In genomic region chr12:132214906-132215643, GRCh38 we compare ENCODE assay signal across 1 cellular context.
TF ChIP-seq lines count a peak whose summit lies in the region.

No MANE protein-coding gene starts in this region.

TF ChIP-seq in WTC11, 78 proteins besides CTCF, POLR2A, EP300 and RAD21:
- TF ChIP-seq ATF3 (CRISPR knock-in tag; conservative IDR thresholded peaks at IDR 0.05) = no peak
- TF ChIP-seq ARID4B (CRISPR knock-in tag; IDR thresholded peaks at IDR 0.05; ENCODE audit: borderline replicate concordance) = no peak
- TF ChIP-seq IRF2 (CRISPR knock-in tag; IDR thresholded peaks at IDR 0.05; ENCODE audit: borderline replicate concordance, low read depth) = no peak
- no peak for TF ChIP-seq SMAD3 (CRISPR knock-in tag; IDR thresholded peaks at IDR 0.05; ENCODE audit: borderline replicate concordance)
- no peak for TF ChIP-seq NR1H2 (CRISPR knock-in tag; IDR thresholded peaks at IDR 0.05)
- TF ChIP-seq ZMAT4 (CRISPR knock-in tag; IDR thresholded peaks at IDR 0.05) = no peak
- no peak for TF ChIP-seq USF1 (CRISPR knock-in tag; IDR thresholded peaks at IDR 0.05)
- TF ChIP-seq E2F5 (CRISPR knock-in tag; IDR thresholded peaks at IDR 0.05) = no peak
- no peak for TF ChIP-seq TP53 (CRISPR knock-in tag; IDR thresholded peaks at IDR 0.05)
- TF ChIP-seq EMX1 (CRISPR knock-in tag; IDR thresholded peaks at IDR 0.05) = no peak
- no peak for TF ChIP-seq NR2C2 (CRISPR knock-in tag; IDR thresholded peaks at IDR 0.05)
- TF ChIP-seq AFF4 (CRISPR knock-in tag; IDR thresholded peaks at IDR 0.05; ENCODE audit: borderline replicate concordance) = no peak
